16 cellular contexts compared by ENCODE assay signal in the genomic region with DNA sequence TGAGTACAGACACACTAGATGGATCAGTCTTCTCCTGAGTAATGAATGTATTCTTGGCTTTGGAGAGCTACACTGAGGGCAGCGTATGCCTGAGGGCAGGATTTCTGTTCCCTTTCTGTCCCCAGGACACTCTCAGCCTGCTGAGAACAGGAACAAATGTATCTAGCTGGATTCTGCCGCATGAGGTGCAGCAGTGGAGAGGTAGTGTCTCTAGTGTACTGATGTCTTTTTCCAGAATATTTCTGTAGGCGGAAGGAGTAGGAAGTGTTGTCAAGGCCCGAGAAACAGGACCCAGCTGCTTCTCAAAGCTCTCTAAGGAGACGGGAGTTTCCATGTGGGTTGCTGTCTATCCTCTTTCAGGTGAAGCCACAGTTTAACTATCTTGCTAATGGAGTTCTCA.
"Had no signal": no experiment of that assay in that cellular context is flagged by ENCODE, and none has a peak within 500 bp of the region (broad histone marks: within the 10 kb centered on the region; RNA-seq: fewer than 3 reads in every experiment).

No MANE protein-coding gene starts in this region.

- H3K4me3 Mint-ChIP-seq: activated naive CD8-positive, alpha-beta T cell treated with anti-CD3 and anti-CD28 coated beads for 36 hours; activated T-cell treated with anti-CD3 and anti-CD28 coated beads, Interleukin-2, amount 50 U/mL, for 24 hours; activated T-helper 17 cell treated with anti-CD3 and anti-CD28 coated beads, Interleukin-2, amount 50 U/mL, for 72 hours; endodermal cell; naive B cell; stimulated activated naive B cell treated with anti-CD40 and anti-IgM and Interleukin-4, amounts not matched to agents 10 μg/mL and 1 μg/mL and 100 μg/mL, for 72 hours; T-cell; T-helper 2 cell treated with Interferon-gamma antibody and Interleukin-4, amounts not matched to agents 5 μg/mL and 100 μg/mL, for 36 hours had no signal

- H3K9me3 Mint-ChIP-seq: activated naive CD8-positive, alpha-beta T cell treated with anti-CD3 and anti-CD28 coated beads for 36 hours; activated T-helper 17 cell treated with anti-CD3 and anti-CD28 coated beads, Interleukin-2, amount 50 U/mL, for 72 hours; T-helper 2 cell treated with Interferon-gamma antibody and Interleukin-4, amounts not matched to agents 5 μg/mL and 100 μg/mL, for 36 hours had no signal

- H3K4me1 Mint-ChIP-seq: activated naive CD8-positive, alpha-beta T cell treated with anti-CD3 and anti-CD28 coated beads for 36 hours; activated T-helper 17 cell treated with anti-CD3 and anti-CD28 coated beads, Interleukin-2, amount 50 U/mL, for 72 hours; endodermal cell; naive B cell; stimulated activated naive B cell treated with anti-CD40 and anti-IgM and Interleukin-4, amounts not matched to agents 10 μg/mL and 1 μg/mL and 100 μg/mL, for 72 hours; T-cell had no signal

- H3K27ac Mint-ChIP-seq: activated naive CD8-positive, alpha-beta T cell treated with anti-CD3 and anti-CD28 coated beads for 36 hours; activated T-cell treated with anti-CD3 and anti-CD28 coated beads, Interleukin-2, amount 50 U/mL, for 24 hours; activated T-helper 17 cell treated with anti-CD3 and anti-CD28 coated beads, Interleukin-2, amount 50 U/mL, for 72 hours; endodermal cell; naive B cell; stimulated activated naive B cell treated with anti-CD40 and anti-IgM and Interleukin-4, amounts not matched to agents 10 μg/mL and 1 μg/mL and 100 μg/mL, for 72 hours; T-cell; T-helper 2 cell treated with Interferon-gamma antibody and Interleukin-4, amounts not matched to agents 5 μg/mL and 100 μg/mL, for 36 hours had no signal

- H3K36me3 Mint-ChIP-seq: activated naive CD8-positive, alpha-beta T cell treated with anti-CD3 and anti-CD28 coated beads for 36 hours; naive B cell; stimulated activated naive B cell treated with anti-CD40 and anti-IgM and Interleukin-4, amounts not matched to agents 10 μg/mL and 1 μg/mL and 100 μg/mL, for 72 hours; T-cell had no signal

- ATAC-seq: activated CD4-positive, CD25-positive, alpha-beta regulatory T cell treated with anti-CD3 and anti-CD28 coated beads, Interleukin-2, amount 50 U/mL, for 24 hours; activated T-helper 17 cell treated with anti-CD3 and anti-CD28 coated beads, Interleukin-2, amount 50 U/mL, for 72 hours; stimulated activated naive B cell treated with anti-CD40 and anti-IgM and Interleukin-4, amounts not matched to agents 10 μg/mL and 1 μg/mL and 100 μg/mL, for 72 hours; T-cell had no signal

- DNase-seq: activated CD4-positive, alpha-beta T cell treated with anti-CD3 and anti-CD28 coated beads, Interleukin-2, amount 50 U/mL, for 1 hour; activated naive CD4-positive, alpha-beta T cell; activated naive CD8-positive, alpha-beta T cell treated with anti-CD3 and anti-CD28 coated beads for 36 hours; activated T-cell treated with anti-CD3 and anti-CD28 coated beads, Interleukin-2, amount 50 U/mL, for 24 hours; cerebellar nuclear complex; endodermal cell; naive B cell; stimulated activated CD4-positive, alpha-beta T cell treated with anti-CD3 and anti-CD28 coated beads, Interleukin-2, amount 100 ng/mL, for 48 hours; stimulated activated CD8-positive, alpha-beta memory T cell treated with anti-CD3 and anti-CD28 coated beads, Interleukin-4, amount 100 ng/mL, for 48 hours; stimulated activated naive B cell treated with anti-CD40 and anti-IgM and Interleukin-4, amounts not matched to agents 10 μg/mL and 1 μg/mL and 100 μg/mL, for 72 hours; T-cell; testis; trophoblast cell had no signal
